ENCODE assay signal across 9 cellular contexts in genomic region chr7:27110163-27110976, GRCh38. TPM values are rescaled to one million over a fixed set of nuclear protein-coding genes. Genes with fewer than 3 reads are reported as not detected.
DNase-seq lines count a peak whose midpoint lies in the region; ATAC-seq and TF ChIP-seq lines count a peak whose summit lies in the region.
"Had no signal": no experiment of that assay in that cellular context is flagged by ENCODE, and none has a peak within 500 bp of the region (broad histone marks: within the 10 kb centered on the region; RNA-seq: fewer than 3 reads in every experiment).

No MANE protein-coding gene starts in this region.

- peaks cover 9% of the 10 kb centered on the region for H3K27me3 ChIP-seq in upper lobe of right lung
- H3K27me3 ChIP-seq: SJCRH30 had no signal

- intact Hi-C loops in upper lobe of right lung (cut with DNase I) = no loop called here

- TF ChIP-seq CTCF in coronary artery (IDR thresholded peaks at IDR 0.05) (no peak), upper lobe of right lung (IDR thresholded peaks at IDR 0.05) (no peak)

- DNase-seq in M059J (ENCODE audit: low read depth) = peak; percentile 79
- no peak for DNase-seq in coronary artery (ENCODE audit: low spot score)
- DNase-seq in mesenteric fat pad (ENCODE audit: low spot score) = peak; percentile 92
- DNase-seq in upper lobe of right lung = no peak
- DNase-seq in mucosa of gallbladder (ENCODE audit: low spot score) = no peak
- no peak for DNase-seq in DMS53 treated with DMSO at 0.1 percent for 48 hours (lab: John Stamatoyannopoulos, UW; ENCODE audit: unreplicated experiment)
- DNase-seq: amniotic stem cell had no signal

- ATAC-seq in upper lobe of right lung (peak; percentile 28), HG03439 (IDR thresholded peaks at IDR 0.05; ENCODE audit: unreplicated experiment) (no peak)

- no peaks in the 10 kb centered on the region for H3K9me3 ChIP-seq in upper lobe of right lung

- H3K36me3 ChIP-seq in upper lobe of right lung = no peaks in the 10 kb centered on the region

- H3K27ac ChIP-seq in coronary artery (peak overlapping the region in 1 of 2 donors; percentile 43), upper lobe of right lung (peak overlapping the region; percentile 91)
- H3K27ac ChIP-seq: SJCRH30 had no signal

- H3K4me3 ChIP-seq in coronary artery (peak overlapping the region; percentile 44), upper lobe of right lung (peak overlapping the region; percentile 54)
- H3K4me3 ChIP-seq: SJCRH30 had no signal

- H3K4me1 ChIP-seq in upper lobe of right lung = peaks cover 16% of the 10 kb centered on the region

RNA-seq across cellular contexts. Expression of gene HOXA2, which starts 7.9 kb away (rescaled TPM):
- total RNA-seq in M059J (2014; rRNA removed; shearing (Covaris generic)) = 1.7 and 2.2 TPM in 2 replicates
- total RNA-seq in mesenteric fat pad (1.2 TPM), upper lobe of right lung (2.1 TPM), mucosa of gallbladder (0.52 TPM)

RNA-seq across cellular contexts. Expression of gene HOXA1, which starts 14.6 kb away (rescaled TPM):
- 8.2 and 9.1 TPM in 2 replicates for total RNA-seq in M059J (2014; rRNA removed; shearing (Covaris generic))
- total RNA-seq in mesenteric fat pad = 1.3 TPM
- 0.75 TPM for total RNA-seq in upper lobe of right lung
- total RNA-seq in mucosa of gallbladder = 0.40 TPM

RNA-seq across cellular contexts. Expression of gene HOXA4, which starts 20.2 kb away (rescaled TPM):
- total RNA-seq in M059J (2014; rRNA removed; shearing (Covaris generic)) = 4.9 and 5.8 TPM in 2 replicates
- 4.0 TPM for total RNA-seq in mesenteric fat pad
- total RNA-seq in upper lobe of right lung = 7.1 TPM
- 2.3 TPM for total RNA-seq in mucosa of gallbladder

RNA-seq across cellular contexts. Expression of gene HOXA5, which starts 33.1 kb away (rescaled TPM):
- total RNA-seq in M059J (2014; rRNA removed; shearing (Covaris generic)) = 0.69 and 3.0 TPM in 2 replicates
- total RNA-seq in mesenteric fat pad (15.3 TPM), upper lobe of right lung (16.0 TPM), mucosa of gallbladder (0.81 TPM)

RNA-seq across cellular contexts. Expression of gene HOXA6, which starts 37.2 kb away (rescaled TPM):
- 3.7 TPM in 1 of 2 replicates, not detected in the other for total RNA-seq in M059J (2014; rRNA removed; shearing (Covaris generic))
- total RNA-seq in mesenteric fat pad = 3.1 TPM
- total RNA-seq in upper lobe of right lung = 6.5 TPM
- total RNA-seq in mucosa of gallbladder = 0.29 TPM

Comparison
In these comparisons a context has a peak if more than half of its experiments do, and no peak if none do; other contexts are left out.
1. DNase-seq: peak in M059J (single experiment) and mesenteric fat pad (single experiment); none in coronary artery (single experiment), upper lobe of right lung (single experiment), mucosa of gallbladder (single experiment) and DMS53 treated with DMSO at 0.1 percent for 48 hours (single experiment).